Comparison of ENCODE assay signal across 8 cellular contexts in the genomic region with DNA sequence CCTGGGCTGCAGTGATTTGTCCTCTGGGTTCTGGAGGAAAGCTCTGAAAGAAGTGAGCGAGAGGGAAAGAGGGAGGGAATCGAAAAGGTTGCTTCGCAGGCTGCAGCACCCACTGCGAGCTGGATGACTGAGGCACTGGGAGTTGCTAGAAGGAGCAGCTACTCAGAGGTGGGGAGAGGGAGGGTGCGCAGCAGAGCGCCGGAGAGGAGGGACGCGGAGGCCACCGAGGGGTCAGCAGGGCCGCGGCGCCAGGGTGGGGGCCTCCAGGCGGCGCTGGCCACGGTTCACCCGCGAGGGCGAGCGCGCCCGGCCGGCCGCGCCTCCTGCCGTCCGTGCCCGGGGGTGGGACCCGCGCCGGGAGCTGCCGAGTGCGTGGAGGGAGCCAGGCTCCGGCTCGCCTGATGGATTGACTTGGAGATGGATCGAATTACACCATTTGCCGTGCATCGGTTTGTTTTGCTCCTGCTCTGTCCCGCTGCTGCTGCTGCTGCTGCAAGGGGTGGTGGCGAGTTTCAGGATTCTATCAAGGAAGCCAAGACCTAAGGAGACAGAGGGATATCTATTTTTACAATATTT. TPM values are rescaled to one million over a fixed set of nuclear protein-coding genes. Genes with fewer than 3 reads are reported as not detected.
DNase-seq lines count a peak whose midpoint lies in the region; ATAC-seq lines count a peak whose summit lies in the region.

A gene with protein sequence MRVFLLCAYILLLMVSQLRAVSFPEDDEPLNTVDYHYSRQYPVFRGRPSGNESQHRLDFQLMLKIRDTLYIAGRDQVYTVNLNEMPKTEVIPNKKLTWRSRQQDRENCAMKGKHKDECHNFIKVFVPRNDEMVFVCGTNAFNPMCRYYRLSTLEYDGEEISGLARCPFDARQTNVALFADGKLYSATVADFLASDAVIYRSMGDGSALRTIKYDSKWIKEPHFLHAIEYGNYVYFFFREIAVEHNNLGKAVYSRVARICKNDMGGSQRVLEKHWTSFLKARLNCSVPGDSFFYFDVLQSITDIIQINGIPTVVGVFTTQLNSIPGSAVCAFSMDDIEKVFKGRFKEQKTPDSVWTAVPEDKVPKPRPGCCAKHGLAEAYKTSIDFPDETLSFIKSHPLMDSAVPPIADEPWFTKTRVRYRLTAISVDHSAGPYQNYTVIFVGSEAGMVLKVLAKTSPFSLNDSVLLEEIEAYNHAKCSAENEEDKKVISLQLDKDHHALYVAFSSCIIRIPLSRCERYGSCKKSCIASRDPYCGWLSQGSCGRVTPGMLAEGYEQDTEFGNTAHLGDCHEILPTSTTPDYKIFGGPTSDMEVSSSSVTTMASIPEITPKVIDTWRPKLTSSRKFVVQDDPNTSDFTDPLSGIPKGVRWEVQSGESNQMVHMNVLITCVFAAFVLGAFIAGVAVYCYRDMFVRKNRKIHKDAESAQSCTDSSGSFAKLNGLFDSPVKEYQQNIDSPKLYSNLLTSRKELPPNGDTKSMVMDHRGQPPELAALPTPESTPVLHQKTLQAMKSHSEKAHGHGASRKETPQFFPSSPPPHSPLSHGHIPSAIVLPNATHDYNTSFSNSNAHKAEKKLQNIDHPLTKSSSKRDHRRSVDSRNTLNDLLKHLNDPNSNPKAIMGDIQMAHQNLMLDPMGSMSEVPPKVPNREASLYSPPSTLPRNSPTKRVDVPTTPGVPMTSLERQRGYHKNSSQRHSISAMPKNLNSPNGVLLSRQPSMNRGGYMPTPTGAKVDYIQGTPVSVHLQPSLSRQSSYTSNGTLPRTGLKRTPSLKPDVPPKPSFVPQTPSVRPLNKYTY (plus strand): TSS at position 470 of the 576 bp plus-strand sequence. CDS start 42,294 bp downstream, outside the sequence.

- no peak within 1 kb of the TSS for H3K23ac ChIP-seq in trophoblast cell (ENCODE audit: low read length)

- H2BK5ac ChIP-seq in trophoblast cell (ENCODE audit: low read depth, low read length, poor library complexity) = peak within 1 kb of the TSS; percentile 5

- ATAC-seq in right cardiac atrium (peak; percentile 84 to 91), HG03135 (IDR thresholded peaks at IDR 0.05; ENCODE audit: unreplicated experiment) (no peak), HG03159 (IDR thresholded peaks at IDR 0.05; ENCODE audit: unreplicated experiment) (no peak)

- H2BK12ac ChIP-seq in trophoblast cell (ENCODE audit: low read length) = peak within 1 kb of the TSS; percentile 64

- peaks cover 4% of the 10 kb centered on the region for H3K4me1 ChIP-seq in right cardiac atrium (ENCODE audit: control insufficient read depth, insufficient read depth, low read length)
- H3K4me1 ChIP-seq in trophoblast cell (ENCODE audit: control insufficient read depth in 1 of 2, insufficient read depth in 2 of 2, low read length in 2 of 2) = peaks cover 0 to 6% of the 10 kb centered on the region in 2 experiments

- peak within 1 kb of the TSS; percentile 81 for H4K12ac ChIP-seq in trophoblast cell (ENCODE audit: low read depth, low read length)

- peak within 1 kb of the TSS; percentile 100 for H3K4me2 ChIP-seq in trophoblast cell (ENCODE audit: low read length)

- intact Hi-C loops in right cardiac atrium (cut with DNase I) = loop anchor here in 3 of 4 donors (5.0 to 10.0 kb wide), 5 partner anchors 212 to 522 kb away; no protein-coding TSS in a partner anchor

- H4K91ac ChIP-seq in trophoblast cell (ENCODE audit: low read depth, low read length) = peak within 1 kb of the TSS; percentile 21

- peak within 1 kb of the TSS; percentile 65 for H3K9ac ChIP-seq in trophoblast cell (ENCODE audit: low read length)

- H3K36me3 Mint-ChIP-seq in activated naive CD8-positive, alpha-beta T cell treated with anti-CD3 and anti-CD28 coated beads for 36 hours = no peaks in the 10 kb centered on the region

- no peaks in the 10 kb centered on the region for H3K9me3 Mint-ChIP-seq in activated naive CD8-positive, alpha-beta T cell treated with anti-CD3 and anti-CD28 coated beads for 36 hours

- H2AK5ac ChIP-seq in trophoblast cell (ENCODE audit: low read length) = no peak within 1 kb of the TSS

- peak within 1 kb of the TSS; percentile 88 for H3K18ac ChIP-seq in trophoblast cell (ENCODE audit: low read length)

- H3K79me2 ChIP-seq in trophoblast cell (ENCODE audit: control insufficient read depth, insufficient read depth, low read length, poor library complexity) = peaks cover 3% of the 10 kb centered on the region

- H4K8ac ChIP-seq in trophoblast cell (ENCODE audit: low read depth, low read length) = peak within 1 kb of the TSS; percentile 73

- peak within 1 kb of the TSS; percentile 31 for H2BK120ac ChIP-seq in trophoblast cell (ENCODE audit: insufficient read depth, low read length, poor library complexity)

- peaks cover 68% of the 10 kb centered on the region for H3K27me3 Mint-ChIP-seq in activated naive CD8-positive, alpha-beta T cell treated with anti-CD3 and anti-CD28 coated beads for 36 hours

- no peak within 1 kb of the TSS for H3K27ac Mint-ChIP-seq in activated naive CD8-positive, alpha-beta T cell treated with anti-CD3 and anti-CD28 coated beads for 36 hours

- H3K27me3 ChIP-seq in right cardiac atrium (ENCODE audit: control insufficient read depth, insufficient read depth) = no peaks in the 10 kb centered on the region
- H3K27me3 ChIP-seq in trophoblast cell (ENCODE audit: insufficient read depth, low read length) = peaks cover 4% of the 10 kb centered on the region

- H2AFZ ChIP-seq in trophoblast cell (ENCODE audit: insufficient read depth, low read length, poor library complexity) = peak within 1 kb of the TSS; percentile 94

- no peaks in the 10 kb centered on the region for H3K9me3 ChIP-seq in right cardiac atrium (ENCODE audit: control insufficient read depth, low read length)
- H3K9me3 ChIP-seq in trophoblast cell (ENCODE audit: insufficient read depth, low read depth, low read length) = no peaks in the 10 kb centered on the region

- H3K4ac ChIP-seq in trophoblast cell (ENCODE audit: low read depth, low read length) = no peak within 1 kb of the TSS

- DNase-seq in DMS53 (lab: John Stamatoyannopoulos, UW) = peak; percentile 90
- DNase-seq in NCI-H1694 treated with DMSO at 0.1 percent for 48 hours (lab: John Stamatoyannopoulos, UW) = peak; percentile 64
- peak; percentile 83 to 94 (median 94) for DNase-seq in right cardiac atrium
- DNase-seq in trophoblast cell = peak in 1 of 2 donors; percentile 64
- no peak for DNase-seq in activated naive CD8-positive, alpha-beta T cell treated with anti-CD3 and anti-CD28 coated beads for 36 hours

- peaks cover 2% of the 10 kb centered on the region for H3K4me1 Mint-ChIP-seq in activated naive CD8-positive, alpha-beta T cell treated with anti-CD3 and anti-CD28 coated beads for 36 hours

- peaks cover 8% of the 10 kb centered on the region for H3K79me1 ChIP-seq in trophoblast cell (ENCODE audit: low read length)

- H3K4me3 ChIP-seq in right cardiac atrium (ENCODE audit: low read length) (peak within 1 kb of the TSS; percentile 96), trophoblast cell (ENCODE audit: low read depth, low read length) (peak within 1 kb of the TSS; percentile 67)

- no peaks in the 10 kb centered on the region for H3K36me3 ChIP-seq in trophoblast cell (ENCODE audit: control insufficient read depth in 1 of 2, insufficient read depth in 2 of 2, low read length in 2 of 2)

- H3K4me3 Mint-ChIP-seq in activated naive CD8-positive, alpha-beta T cell treated with anti-CD3 and anti-CD28 coated beads for 36 hours = no peak within 1 kb of the TSS

- peak within 1 kb of the TSS; percentile 84 for H3K14ac ChIP-seq in trophoblast cell (ENCODE audit: low read length)

- H3K27ac ChIP-seq in angular gyrus (ENCODE audit: low read depth, low read length) = peak within 1 kb of the TSS; percentile 90
- peak within 1 kb of the TSS; percentile 95 for H3K27ac ChIP-seq in right cardiac atrium (ENCODE audit: low read length)
- no peak within 1 kb of the TSS for H3K27ac ChIP-seq in trophoblast cell (ENCODE audit: low read depth, low read length)

- 1% methylated on average over 40 of the region's 40 CpGs for WGBS in right cardiac atrium
- no CpG with 5 or more reads among the region's 40 CpGs for WGBS in trophoblast cell (ENCODE audit: extremely low coverage, insufficient coverage, insufficient read length)

RNA-seq across cellular contexts. Expression of the gene that starts here (rescaled TPM):
- total RNA-seq in right cardiac atrium = 10 to 100 TPM in 3 of 4 donors, 1 to 10 TPM in 1; 7.0 to 28.3 (median 22.3) TPM
- polyA plus RNA-seq in right cardiac atrium = 6.5 TPM
- 2.1 and 2.2 TPM in 2 replicates for polyA plus RNA-seq in trophoblast cell (2013)
- total RNA-seq in activated naive CD8-positive, alpha-beta T cell treated with anti-CD3 and anti-CD28 coated beads for 36 hours = not detected

Comparison
In these comparisons a context has a peak if more than half of its experiments do, and no peak if none do; other contexts are left out.
1. RNA of the gene that starts here (total RNA-seq): 7.0 to 28.3 TPM in right cardiac atrium; not detected in activated naive CD8-positive, alpha-beta T cell treated with anti-CD3 and anti-CD28 coated beads for 36 hours; every median in the first group is over 4 times any median in the second.
2. ATAC-seq: peak in right cardiac atrium (2 of 2); none in HG03135 (single experiment) and HG03159 (single experiment).